Comparison of ENCODE assay signal across 8 cellular contexts in the genomic region with DNA sequence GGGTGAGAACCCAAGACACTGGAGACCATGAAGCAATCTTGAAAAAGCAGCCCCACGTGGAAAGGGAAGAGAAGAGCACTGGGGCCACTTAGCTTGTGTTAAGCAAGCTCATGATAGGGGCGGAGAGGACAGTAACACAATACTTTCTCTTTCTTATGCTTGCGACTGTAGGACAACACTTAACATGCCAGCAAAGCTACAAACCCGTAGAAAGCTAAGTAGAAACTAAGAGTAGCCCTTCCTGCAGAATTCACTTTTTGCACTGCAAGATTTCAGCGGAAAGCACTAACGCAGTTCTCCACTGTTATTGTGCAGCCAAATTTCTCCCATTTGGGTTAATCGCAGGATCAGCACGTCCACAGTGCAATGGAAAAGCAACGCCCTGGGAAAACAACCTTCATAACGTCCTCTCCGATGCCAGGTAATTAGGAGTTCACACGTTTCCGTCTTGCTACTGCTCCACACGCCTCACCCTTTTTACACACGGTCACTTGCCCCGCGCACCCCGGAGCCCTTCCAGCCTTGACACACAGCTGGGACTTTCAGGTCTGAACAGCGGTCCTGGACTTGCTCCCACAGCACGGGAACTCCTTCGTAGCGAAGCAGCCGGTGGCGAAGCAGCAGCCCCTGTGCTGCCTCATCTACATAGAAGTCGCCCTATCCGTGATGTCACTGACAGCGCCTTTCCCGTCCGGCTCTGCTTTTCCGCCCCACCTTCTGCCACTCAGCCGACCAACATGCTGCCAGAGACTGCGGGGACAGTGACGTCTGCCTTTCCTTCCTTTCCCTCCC.
DNase-seq lines count a peak whose midpoint lies in the region; ATAC-seq and TF ChIP-seq lines count a peak whose summit lies in the region.

No MANE protein-coding gene starts in this region.

- peaks cover 5% of the 10 kb centered on the region for H3K27me3 Mint-ChIP-seq in endothelial cell (ENCODE audit: unreplicated experiment)

- H3K27ac ChIP-seq in BLaER1 treated with 17β-estradiol and CSF1 and Interleukin-3, amounts not matched to agents 10 nM and 100 nM: peak overlapping the region; percentile 28 to 93 (median 86); a peak in 21 of 22 replicates

- TF ChIP-seq CTCF in endothelial cell (IDR thresholded peaks at IDR 0.05; ENCODE audit: unreplicated experiment): no peak

- peaks cover 0 to 11% (median 0%) of the 10 kb centered on the region in 11 experiments; a peak in 3 of 22 replicates for H3K36me3 ChIP-seq in BLaER1 treated with 17β-estradiol and CSF1 and Interleukin-3, amounts not matched to agents 10 nM and 100 nM

- H3K4me3 Mint-ChIP-seq in endothelial cell (ENCODE audit: unreplicated experiment): peak overlapping the region; percentile 93

- H3K4me2 ChIP-seq in BLaER1 treated with 17β-estradiol and CSF1 and Interleukin-3, amounts not matched to agents 10 nM and 100 nM: peak overlapping the region; percentile 81 to 98 (median 94)

- H4K20me1 ChIP-seq in BLaER1 treated with 17β-estradiol and CSF1 and Interleukin-3, amounts not matched to agents 10 nM and 100 nM: no peaks in the 10 kb centered on the region

- H3K27ac Mint-ChIP-seq in endothelial cell (ENCODE audit: unreplicated experiment): peak overlapping the region; percentile 99

- peak overlapping the region; percentile 75 to 91 (median 83) for H3K9ac ChIP-seq in BLaER1 treated with 17β-estradiol and CSF1 and Interleukin-3, amounts not matched to agents 10 nM and 100 nM

- no peaks in the 10 kb centered on the region for H3K36me3 Mint-ChIP-seq in endothelial cell (ENCODE audit: low read depth, unreplicated experiment)

- H3K9me3 ChIP-seq in BLaER1 treated with 17β-estradiol and CSF1 and Interleukin-3, amounts not matched to agents 10 nM and 100 nM (replicated peaks in 1 of 11): peaks cover 11 to 21% (median 15%) of the 10 kb centered on the region in 11 experiments; a peak in 20 of 22 replicates
- no peaks in the 10 kb centered on the region for H3K9me3 ChIP-seq in mononuclear cell (ENCODE audit: low read depth, low read length)

- H3K9me3 Mint-ChIP-seq in endothelial cell (ENCODE audit: unreplicated experiment): no peaks in the 10 kb centered on the region

- DNase-seq in NOMO-1 (lab: John Stamatoyannopoulos, UW; ENCODE audit: unreplicated experiment in 2 of 2) (peak; percentile 83 to 93), endothelial cell (ENCODE audit: low spot score) (peak; percentile 71)
- DNase-seq in activated CD8-positive, alpha-beta memory T cell treated with anti-CD3 and anti-CD28 coated beads, Interleukin-2, amount 50 U/mL, for 1 hour (ENCODE audit: extremely low read depth): peak; percentile 81
- peak; percentile 41 to 51 for DNase-seq in stimulated activated CD8-positive, alpha-beta memory T cell treated with anti-CD3 and anti-CD28 coated beads, Interleukin-2, amount 100 ng/mL, for 1 hour (ENCODE audit: low read depth in 2 of 2)

- H3K27me3 ChIP-seq in BLaER1 treated with 17β-estradiol and CSF1 and Interleukin-3, amounts not matched to agents 10 nM and 100 nM: no peaks in the 10 kb centered on the region
- peaks cover 4% of the 10 kb centered on the region for H3K27me3 ChIP-seq in mononuclear cell (ENCODE audit: insufficient read depth, low read length)

- peaks cover 13 to 34% (median 26%) of the 10 kb centered on the region in 10 experiments for H3K4me1 ChIP-seq in BLaER1 treated with 17β-estradiol and CSF1 and Interleukin-3, amounts not matched to agents 10 nM and 100 nM
- peaks cover 21% of the 10 kb centered on the region for H3K4me1 ChIP-seq in mononuclear cell (ENCODE audit: insufficient read depth, low read length)

- H3K4me3 ChIP-seq in BLaER1 treated with 17β-estradiol and CSF1 and Interleukin-3, amounts not matched to agents 10 nM and 100 nM: peak overlapping the region; percentile 61 to 74 (median 68)
- peak overlapping the region; percentile 55 for H3K4me3 ChIP-seq in mononuclear cell (ENCODE audit: low read length)

- ATAC-seq in GM19372 (IDR thresholded peaks at IDR 0.05; ENCODE audit: low read depth, unreplicated experiment) (peak; percentile 76), HG03558 (IDR thresholded peaks at IDR 0.05; ENCODE audit: extremely low read depth, unreplicated experiment) (peak; percentile 50)

- peaks cover 23% of the 10 kb centered on the region for H3K4me1 Mint-ChIP-seq in endothelial cell (ENCODE audit: unreplicated experiment)

Comparison
In these comparisons a context has a peak if more than half of its experiments do, and no peak if none do; other contexts are left out.
1. Peak in every context shown above with its lines: DNase-seq, ATAC-seq, H3K4me3 ChIP-seq and H3K27ac ChIP-seq.